In the genomic region with DNA sequence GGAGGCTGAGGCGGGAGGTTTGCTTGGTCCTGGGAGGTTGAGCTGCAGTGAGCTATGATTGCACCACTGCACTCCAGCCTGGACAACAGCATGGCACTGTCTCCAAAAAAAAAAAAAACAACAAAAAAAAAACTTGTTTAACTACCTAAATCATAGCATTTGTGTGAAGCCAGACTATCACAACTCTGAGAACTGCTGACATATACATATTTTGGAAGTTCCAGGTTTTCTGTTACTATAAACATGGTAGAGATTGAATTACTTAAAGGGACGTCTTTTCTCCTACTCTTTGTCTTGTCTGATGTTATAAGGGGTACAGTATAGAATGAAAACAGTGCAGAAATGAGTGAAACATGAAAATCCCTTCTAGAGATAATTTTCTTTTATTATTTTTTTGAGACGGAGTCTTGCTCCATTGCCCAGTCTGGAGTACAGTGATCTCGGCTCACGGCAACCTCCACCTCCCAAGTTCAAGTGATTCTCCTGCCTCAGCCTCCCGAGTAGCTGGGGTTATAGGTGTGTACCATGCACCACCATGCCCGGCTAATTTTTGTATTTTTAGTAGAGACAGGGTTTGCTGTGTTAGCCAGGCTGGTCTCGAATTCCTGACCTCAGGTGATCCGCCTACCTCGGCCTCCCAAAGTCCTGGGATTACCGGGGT, we compare ENCODE assay signal across 1 cellular context.
TF ChIP-seq lines count a peak whose summit lies in the region.

No MANE protein-coding gene starts in this region.

TF ChIP-seq in HepG2, 621 proteins besides CTCF, POLR2A, EP300 and RAD21 (continued from another document):
- no peak for TF ChIP-seq ZBTB37 (CRISPR knock-in tag; IDR thresholded peaks at IDR 0.05)
- TF ChIP-seq CCAR2 (optimal IDR thresholded peaks at IDR 0.05; ENCODE audit: low read depth, low read length) = no peak
- no peak for TF ChIP-seq KLF6 (CRISPR knock-in tag; IDR thresholded peaks at IDR 0.05)
- TF ChIP-seq ZNF547 (CRISPR knock-in tag; IDR thresholded peaks at IDR 0.05) = no peak
- TF ChIP-seq, protein P1, sequence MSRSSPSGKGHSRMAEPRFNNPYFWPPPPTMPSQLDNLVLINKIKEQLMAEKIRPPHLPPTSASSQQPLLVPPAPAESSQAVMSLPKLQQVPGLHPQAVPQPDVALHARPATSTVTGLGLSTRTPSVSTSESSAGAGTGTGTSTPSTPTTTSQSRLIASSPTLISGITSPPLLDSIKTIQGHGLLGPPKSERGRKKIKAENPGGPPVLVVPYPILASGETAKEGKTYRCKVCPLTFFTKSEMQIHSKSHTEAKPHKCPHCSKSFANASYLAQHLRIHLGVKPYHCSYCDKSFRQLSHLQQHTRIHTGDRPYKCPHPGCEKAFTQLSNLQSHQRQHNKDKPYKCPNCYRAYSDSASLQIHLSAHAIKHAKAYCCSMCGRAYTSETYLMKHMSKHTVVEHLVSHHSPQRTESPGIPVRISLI (CRISPR knock-in tag; IDR thresholded peaks at IDR 0.05; ENCODE audit: borderline replicate concordance) = no peak
- TF ChIP-seq ZNF788 (CRISPR knock-in tag; IDR thresholded peaks at IDR 0.05; ENCODE audit: borderline replicate concordance) = no peak
- TF ChIP-seq ZNF121 (CRISPR knock-in tag; IDR thresholded peaks at IDR 0.05) = peak; percentile 52; the same call in 1 of the 2 replicates
- no peak for TF ChIP-seq XBP1 (CRISPR knock-in tag; IDR thresholded peaks at IDR 0.05)
- TF ChIP-seq KAT7 (CRISPR knock-in tag; IDR thresholded peaks at IDR 0.05; ENCODE audit: borderline replicate concordance) = no peak
- TF ChIP-seq MAFF (IDR thresholded peaks at IDR 0.05; ENCODE audit: low read depth, low read length) = peak; percentile 97
- TF ChIP-seq CBFB (CRISPR knock-in tag; IDR thresholded peaks at IDR 0.05) = no peak
- peak; percentile 97 to 98 for TF ChIP-seq MAFK (conservative IDR thresholded peaks at IDR 0.05 in 1 of 2, IDR thresholded peaks at IDR 0.05 in 1 of 2; ENCODE audit: low read length in 2 of 2)
- no peak for TF ChIP-seq MED13 (CRISPR knock-in tag; IDR thresholded peaks at IDR 0.05)
- no peak for TF ChIP-seq FOXP4 (CRISPR knock-in tag; IDR thresholded peaks at IDR 0.05)
